Comparison of ENCODE assay signal across 8 cellular contexts in genomic region chr19:12696366-12697335, GRCh38. TPM values are rescaled to one million over a fixed set of nuclear protein-coding genes. Genes with fewer than 3 reads are reported as not detected.
DNase-seq lines count a peak whose midpoint lies in the region; ATAC-seq and TF ChIP-seq lines count a peak whose summit lies in the region.

FBXW9 (minus strand) TSS chr19:12696631; CDS start chr19:12696581, 50 bp downstream.

- H3K27ac Mint-ChIP-seq in activated CD4-positive, alpha-beta T cell treated with anti-CD3 and anti-CD28 coated beads for 36 hours: peak within 1 kb of the TSS; percentile 94
- peak within 1 kb of the TSS; percentile 97 for H3K27ac Mint-ChIP-seq in chondrocyte (ENCODE audit: unreplicated experiment)

- no peak for TF ChIP-seq CTCF in chondrocyte (IDR thresholded peaks at IDR 0.05)

- no peaks in the 10 kb centered on the region for H3K9me3 Mint-ChIP-seq in activated CD4-positive, alpha-beta T cell treated with anti-CD3 and anti-CD28 coated beads for 36 hours (ENCODE audit: low read depth)
- no peaks in the 10 kb centered on the region for H3K9me3 Mint-ChIP-seq in chondrocyte (ENCODE audit: low read depth)

- DNase-seq in AG08395 (ENCODE audit: low spot score): peak; percentile 97
- peak; percentile 90 for DNase-seq in NCI-H510A treated with DMSO at 0.1 percent for 48 hours (lab: John Stamatoyannopoulos, UW)
- peak; percentile 98 for DNase-seq in activated CD4-positive, alpha-beta T cell treated with anti-CD3 and anti-CD28 coated beads for 36 hours
- DNase-seq in chondrocyte (ENCODE audit: low spot score): peak; percentile 96
- DNase-seq in kidney glomerular epithelial cell (lab: John Stamatoyannopoulos, UW): peak; percentile 66
- peak; percentile 97 for DNase-seq in stimulated activated CD4-positive, alpha-beta T cell treated with anti-CD3 and anti-CD28 coated beads, Interleukin-15, amount 100 ng/mL, for 24 hours

- CTCF ChIA-PET in activated CD4-positive, alpha-beta T cell treated with anti-CD3 and anti-CD28 coated beads for 36 hours (lab: Charles Lee): interaction anchor here (0.6 to 2.0 kb wide), 3 partner anchors 37 to 95 kb away, joined by 4 to 5 read pairs (median 4); partner anchors contain the start of gene TRIR

- peaks cover 11% of the 10 kb centered on the region for H3K4me1 Mint-ChIP-seq in activated CD4-positive, alpha-beta T cell treated with anti-CD3 and anti-CD28 coated beads for 36 hours
- H3K4me1 Mint-ChIP-seq in chondrocyte (ENCODE audit: low read depth): peaks cover 10% of the 10 kb centered on the region

- intact Hi-C loops in activated CD4-positive, alpha-beta T cell treated with anti-CD3 and anti-CD28 coated beads for 36 hours (cut with DNase I, micrococcal nuclease): loop anchor here (1.0 kb wide), 3 partner anchors 15 to 38 kb away; partner anchors contain the start of genes DHPS (in 2 of the 2) and TRIR (in 1 of the 2)

- peaks cover 19% of the 10 kb centered on the region for H3K36me3 Mint-ChIP-seq in activated CD4-positive, alpha-beta T cell treated with anti-CD3 and anti-CD28 coated beads for 36 hours (ENCODE audit: low read depth)
- H3K36me3 Mint-ChIP-seq in chondrocyte (ENCODE audit: low read depth): peaks cover 10% of the 10 kb centered on the region

- ATAC-seq in GM19023 (IDR thresholded peaks at IDR 0.05; ENCODE audit: unreplicated experiment): peak; percentile 66
- peak; percentile 74 for ATAC-seq in HG03432 (IDR thresholded peaks at IDR 0.05; ENCODE audit: unreplicated experiment)
- peak; percentile 91 for ATAC-seq in activated CD4-positive, alpha-beta T cell treated with anti-CD3 and anti-CD28 coated beads for 36 hours

- H3K4me3 Mint-ChIP-seq in activated CD4-positive, alpha-beta T cell treated with anti-CD3 and anti-CD28 coated beads for 36 hours: peak within 1 kb of the TSS; percentile 75
- peak within 1 kb of the TSS; percentile 82 for H3K4me3 Mint-ChIP-seq in chondrocyte (ENCODE audit: unreplicated experiment)

- no peaks in the 10 kb centered on the region for H3K27me3 Mint-ChIP-seq in activated CD4-positive, alpha-beta T cell treated with anti-CD3 and anti-CD28 coated beads for 36 hours
- H3K27me3 Mint-ChIP-seq in chondrocyte (ENCODE audit: low read depth): no peaks in the 10 kb centered on the region

- POLR2A ChIA-PET in activated CD4-positive, alpha-beta T cell treated with anti-CD3 and anti-CD28 coated beads for 36 hours (lab: Charles Lee): interaction anchor here (0.6 to 1.0 kb wide), 3 partner anchors 14 to 86 kb away, joined by 3 read pairs; partner anchors contain the start of genes TNPO2, ZNF490 and ZNF791

RNA-seq across cellular contexts. Expression of gene FBXW9, which starts in this region (rescaled TPM):
- 1 to 10 TPM; 8.3 to 8.8 TPM for total RNA-seq in activated CD4-positive, alpha-beta T cell treated with anti-CD3 and anti-CD28 coated beads for 36 hours
- 5.0 to 11.7 TPM (median 5.2 TPM) in 3 replicates for total RNA-seq in chondrocyte

Comparison
In these comparisons a context has a peak if more than half of its experiments do, and no peak if none do; other contexts are left out.
1. Peak in every context shown above with its lines: DNase-seq and ATAC-seq.